In the genomic region with DNA sequence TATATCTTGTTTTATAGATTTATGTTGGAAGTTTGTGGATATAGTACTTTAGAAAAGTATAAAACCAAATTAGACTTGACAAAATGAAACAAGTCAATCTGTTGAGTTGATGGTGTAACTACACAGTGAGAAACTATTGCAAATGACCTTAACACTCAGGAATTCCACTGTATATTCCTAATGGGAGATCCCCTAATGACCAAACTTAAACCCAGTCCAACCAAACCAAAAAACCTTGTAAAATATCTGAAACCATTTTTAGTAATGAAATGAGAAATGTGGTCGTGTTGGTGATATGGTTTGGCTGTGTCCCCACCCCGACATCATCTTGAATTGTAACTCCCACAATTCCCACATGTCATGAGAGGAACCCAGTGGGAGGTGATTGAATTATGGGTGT, we compare ENCODE assay signal across 22 cellular contexts. TPM values are rescaled to one million over a fixed set of nuclear protein-coding genes. Genes with fewer than 3 reads are reported as not detected.
A peak's percentile ranks its signal among the peaks of the same experiment; 100 is the strongest.
DNase-seq lines count a peak whose midpoint lies in the region; ATAC-seq, FAIRE-seq and TF ChIP-seq lines count a peak whose summit lies in the region.
"Had no signal": no experiment of that assay in that cellular context is flagged by ENCODE, and none has a peak within 500 bp of the region (broad histone marks: within the 10 kb centered on the region; RNA-seq: fewer than 3 reads in every experiment).

No MANE protein-coding gene starts in this region.

- no peaks in the 10 kb centered on the region for H3K36me3 ChIP-seq in GM23248 (ENCODE audit: low read depth)
- H3K36me3 ChIP-seq: ascending aorta, right lobe of liver, vagina had no signal

- H3K4me1 ChIP-seq in GM23248 (ENCODE audit: insufficient read depth) (peaks cover 35% of the 10 kb centered on the region), foreskin keratinocyte (peaks cover 22% of the 10 kb centered on the region)
- H3K4me1 ChIP-seq: vagina had no signal

- no peak for TF ChIP-seq CTCF in AG10803 (conservative IDR thresholded peaks at IDR 0.05; ENCODE audit: low read length)
- TF ChIP-seq CTCF in foreskin keratinocyte (conservative IDR thresholded peaks at IDR 0.05): no peak

- 48 to 50% methylated on average over 2 of the region's 2 CpGs for WGBS in GM23248 (ENCODE audit: low coverage in 1 of 2, low lambda C conversion rate in 2 of 2, missing lambda C conversion rate in 2 of 2), 2 experiments

- DNase-seq in AG10803 (ENCODE audit: low read depth): peak; percentile 61
- DNase-seq in GM23248: peak; percentile 48
- peak; percentile 41 for DNase-seq in astrocyte of the hippocampus (ENCODE audit: low read depth, low spot score)
- DNase-seq in foreskin keratinocyte: peak; percentile 46 to 67
- no peak for DNase-seq in ACHN
- DNase-seq in 8988T: no peak
- no peak for DNase-seq in activated CD4-positive, alpha-beta T cell treated with anti-CD3 and anti-CD28 coated beads, Interleukin-2, amount 50 U/mL, for 1 hour
- no peak for DNase-seq in HTR-8/SVneo (ENCODE audit: insufficient read length, low spot score)
- DNase-seq: activated CD4-positive, CD25-positive, alpha-beta regulatory T cell; activated CD8-positive, alpha-beta memory T cell treated with anti-CD3 and anti-CD28 coated beads for 24 hours; activated naive CD4-positive, alpha-beta T cell treated with anti-CD3 and anti-CD28 coated beads for 36 hours; activated T-cell treated with anti-CD3 and anti-CD28 coated beads, Interleukin-2, amount 50 U/mL, for 4 hours; CD8-positive, alpha-beta T cell; H9; NCI-H1105 treated with DMSO at 0.1 percent for 48 hours; NCI-H2081 treated with DMSO at 0.1 percent for 48 hours; NCI-H510A treated with DMSO at 0.1 percent for 48 hours; right lobe of liver had no signal

- no peak overlapping the region for H3K4me2 ChIP-seq in GM23248 (ENCODE audit: unreplicated experiment)

- in situ Hi-C loops in GM23248 (cut with MboI) (no loop called here), ACHN (cut with HindIII; ENCODE audit: low pct_ligation_motif_present, low pct_unique_long_range_greater_than_20kb, low sequenced_read_pairs) (no loop called here)

- H4K20me1 ChIP-seq in GM23248 (ENCODE audit: insufficient read depth): no peaks in the 10 kb centered on the region

- H3K4me3 ChIP-seq in AG10803 (ENCODE audit: low read length) (no peak overlapping the region), GM23248 (no peak overlapping the region)
- H3K4me3 ChIP-seq: ascending aorta, coronary artery, right lobe of liver, vagina had no signal

- H3K9me3 ChIP-seq in GM23248 (ENCODE audit: low read depth): no peaks in the 10 kb centered on the region
- H3K9me3 ChIP-seq: ascending aorta, right lobe of liver, vagina had no signal

- H3K27ac ChIP-seq in GM23248 (no peak overlapping the region), foreskin keratinocyte (no peak overlapping the region)
- H3K27ac ChIP-seq: ascending aorta, coronary artery, right lobe of liver, vagina had no signal

- no peaks in the 10 kb centered on the region for H3K79me2 ChIP-seq in GM23248 (ENCODE audit: insufficient read depth)

- peak; percentile 51 for ATAC-seq in foreskin keratinocyte
- ATAC-seq: activated T-cell treated with anti-CD3 and anti-CD28 coated beads, Interleukin-2, amount 50 U/mL, for 4 hours; CD8-positive, alpha-beta T cell had no signal

- H3F3A ChIP-seq in GM23248 (ENCODE audit: insufficient read depth): peaks cover 19% of the 10 kb centered on the region

- H3K27me3 ChIP-seq in GM23248 (replicated peaks; ENCODE audit: insufficient read depth) (no peaks in the 10 kb centered on the region), foreskin keratinocyte (no peaks in the 10 kb centered on the region)
- H3K27me3 ChIP-seq: ascending aorta, right lobe of liver, vagina had no signal

- H2AFZ ChIP-seq in GM23248: no peak overlapping the region

- FAIRE-seq in HTR-8/SVneo (lab: Jason Lieb, UNC): no peak
- FAIRE-seq: frontal cortex had no signal

- H3K9me2 ChIP-seq in GM23248 (ENCODE audit: insufficient read depth): no peaks in the 10 kb centered on the region

- H3K9ac ChIP-seq in GM23248: no peak overlapping the region

RNA-seq across cellular contexts. Expression of a gene that starts 31.9 kb away (rescaled TPM):
- 232 and 241 TPM in 2 replicates for total RNA-seq in GM23248 (2014; rRNA removed; shearing (Covaris generic))
- polyA plus RNA-seq in GM23248 (2016; fragmentation: Nextera tagmentation; extraction: Ambion mirVana) (22.3 and 23.7 TPM in 2 replicates), foreskin keratinocyte (9.8 and 12.0 TPM in 2 replicates)
- total RNA-seq in foreskin keratinocyte: 94.0 and 96.8 TPM in 2 replicates

Comparison
In these comparisons a context has a peak if more than half of its experiments do, and no peak if none do; other contexts are left out.
1. DNase-seq: peak in AG10803 (single experiment), GM23248 (single experiment), astrocyte of the hippocampus (single experiment) and foreskin keratinocyte (2 of 2); none in ACHN (single experiment), 8988T (single experiment), activated CD4-positive, alpha-beta T cell treated with anti-CD3 and anti-CD28 coated beads, Interleukin-2, amount 50 U/mL, for 1 hour (single experiment) and HTR-8/SVneo (single experiment).